Comparison of ENCODE assay signal across 30 cellular contexts in the genomic region with DNA sequence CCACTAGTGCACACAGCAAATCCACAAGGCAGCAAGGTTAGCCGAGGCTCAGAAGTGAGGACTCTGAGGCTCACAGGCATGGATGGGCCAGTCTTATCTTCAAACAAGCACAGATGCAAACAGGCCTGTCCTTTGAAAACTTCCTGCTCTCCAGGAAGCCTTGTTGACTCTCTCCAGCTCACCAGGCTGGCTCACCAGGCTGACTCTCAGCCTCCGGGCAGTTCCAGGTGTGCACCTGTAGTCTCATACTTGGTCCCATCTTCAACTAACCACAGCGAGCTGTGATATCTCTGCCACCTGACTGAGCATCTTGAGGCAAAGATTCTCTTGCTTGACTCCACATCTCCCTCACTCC.
DNase-seq lines count a peak whose midpoint lies in the region; ATAC-seq and TF ChIP-seq lines count a peak whose summit lies in the region.
"Had no signal": no experiment of that assay in that cellular context is flagged by ENCODE, and none has a peak within 500 bp of the region (broad histone marks: within the 10 kb centered on the region; RNA-seq: fewer than 3 reads in every experiment).

No MANE protein-coding gene starts in this region.

- peaks cover 10% of the 10 kb centered on the region for H3K4me1 Mint-ChIP-seq in type B pancreatic cell (ENCODE audit: unreplicated experiment)

- H3K4me1 ChIP-seq in hepatocyte (ENCODE audit: insufficient read depth): peaks cover 6% of the 10 kb centered on the region
- H3K4me1 ChIP-seq: lower lobe of right lung, pancreas, uterus had no signal

- H3K79me2 ChIP-seq in hepatocyte: no peaks in the 10 kb centered on the region

- peak; percentile 36 for DNase-seq in activated effector memory CD4-positive, alpha-beta T cell treated with anti-CD3 and anti-CD28 coated beads, Interleukin-2, amount 50 U/mL, for 16 hours
- DNase-seq in activated effector memory CD4-positive, alpha-beta T cell treated with Interleukin-2 at 50 U/mL for 16 hours: no peak
- DNase-seq in NCI-H510A (lab: John Stamatoyannopoulos, UW): peak; percentile 21
- DNase-seq in hepatocyte (ENCODE audit: low spot score): peak; percentile 37
- DNase-seq in type B pancreatic cell (ENCODE audit: extremely low spot score, unreplicated experiment): peak; percentile 47
- DNase-seq in NCI-H1048 (lab: John Stamatoyannopoulos, UW): no peak
- DNase-seq: activated T-cell treated with anti-CD3 and anti-CD28 coated beads, Interleukin-2, amount 50 U/mL, for 24 hours; CD4-positive, CD25-positive, alpha-beta regulatory T cell; central memory CD4-positive, alpha-beta T cell; EL; esophagus squamous epithelium; foreskin melanocyte; H7; heart right ventricle; lower lobe of right lung; NCI-H1694; NCI-H446 treated with DMSO at 0.1 percent for 48 hours; nephron progenitor cell; OCI-M1; pancreas; stimulated activated CD4-positive, alpha-beta T cell treated with anti-CD3 and anti-CD28 coated beads, Interleukin-1b, Interleukin-23, amount 100 ng/mL, for 48 hours; stimulated activated naive CD8-positive, alpha-beta T cell treated with anti-CD3 and anti-CD28 coated beads, Interleukin-15, Interleukin-2, amounts not matched to agents 100 U/mL and 50 U/mL, for 24 hours; uterus had no signal

- ATAC-seq in GM21717 (IDR thresholded peaks at IDR 0.05; ENCODE audit: unreplicated experiment) (no peak), HG02970 (IDR thresholded peaks at IDR 0.05; ENCODE audit: low FRiP score, unreplicated experiment) (no peak)
- ATAC-seq: lower lobe of right lung, pancreas had no signal

- no peak overlapping the region for H3K27ac ChIP-seq in hepatocyte
- H3K27ac ChIP-seq: esophagus squamous epithelium, heart right ventricle, KMS-11, lower lobe of right lung, pancreas, SK-N-MC, thoracic aorta, uterus had no signal

- no peaks in the 10 kb centered on the region for H3K36me3 ChIP-seq in hepatocyte (replicated peaks; ENCODE audit: insufficient read depth, low read depth)
- H3K36me3 ChIP-seq: esophagus squamous epithelium, heart right ventricle, lower lobe of right lung, pancreas, thoracic aorta, uterus had no signal

- no peaks in the 10 kb centered on the region for H3K36me3 Mint-ChIP-seq in type B pancreatic cell
- H3K36me3 Mint-ChIP-seq: CD4-positive, CD25-positive, alpha-beta regulatory T cell had no signal

- H3K9me2 ChIP-seq in hepatocyte (replicated peaks; ENCODE audit: insufficient read depth): no peaks in the 10 kb centered on the region

- no peaks in the 10 kb centered on the region for H3K9me3 ChIP-seq in hepatocyte (ENCODE audit: low read depth)
- H3K9me3 ChIP-seq: esophagus squamous epithelium, lower lobe of right lung, pancreas, thoracic aorta, uterus had no signal

- no peak overlapping the region for H3K4me2 ChIP-seq in hepatocyte
- H3K4me2 ChIP-seq: KMS-11 had no signal

- H3K4me3 Mint-ChIP-seq in type B pancreatic cell: no peak overlapping the region
- H3K4me3 Mint-ChIP-seq: activated T-cell treated with anti-CD3 and anti-CD28 coated beads, Interleukin-2, amount 50 U/mL, for 24 hours; CD4-positive, CD25-positive, alpha-beta regulatory T cell; dendritic cell treated with granulocyte-macrophage colony-stimulating factor and Interleukin-4, amounts not matched to agents 40 ng/mL and 50 ng/mL, for 4 days; nephron progenitor cell; T-helper 1 cell treated with Interleukin-12 subunit alpha and Interleukin-12 subunit beta and Interleukin-4 antibody, amounts not matched to agents 30 μg/mL and 1 μg/mL, for 36 hours had no signal

- H3K9me3 Mint-ChIP-seq in type B pancreatic cell: no peaks in the 10 kb centered on the region
- H3K9me3 Mint-ChIP-seq: activated T-cell treated with anti-CD3 and anti-CD28 coated beads, Interleukin-2, amount 50 U/mL, for 24 hours; dendritic cell treated with granulocyte-macrophage colony-stimulating factor and Interleukin-4, amounts not matched to agents 40 ng/mL and 50 ng/mL, for 4 days; nephron progenitor cell; T-helper 1 cell treated with Interleukin-12 subunit alpha and Interleukin-12 subunit beta and Interleukin-4 antibody, amounts not matched to agents 30 μg/mL and 1 μg/mL, for 36 hours had no signal

- no peak overlapping the region for H3K27ac Mint-ChIP-seq in type B pancreatic cell
- H3K27ac Mint-ChIP-seq: activated T-cell treated with anti-CD3 and anti-CD28 coated beads, Interleukin-2, amount 50 U/mL, for 24 hours; dendritic cell treated with granulocyte-macrophage colony-stimulating factor and Interleukin-4, amounts not matched to agents 40 ng/mL and 50 ng/mL, for 4 days; nephron progenitor cell; T-helper 1 cell treated with Interleukin-12 subunit alpha and Interleukin-12 subunit beta and Interleukin-4 antibody, amounts not matched to agents 30 μg/mL and 1 μg/mL, for 36 hours had no signal

- TF ChIP-seq CTCF in hepatocyte (IDR thresholded peaks at IDR 0.05; ENCODE audit: poor library complexity) (no peak), type B pancreatic cell (conservative IDR thresholded peaks at IDR 0.05) (no peak)

- WGBS in hepatocyte (ENCODE audit: low lambda C conversion rate, missing lambda C conversion rate): 61% methylated on average over 3 of the region's 3 CpGs

- H3K27me3 Mint-ChIP-seq in type B pancreatic cell: peaks cover 5% of the 10 kb centered on the region

- H3K27me3 ChIP-seq in hepatocyte: no peaks in the 10 kb centered on the region
- H3K27me3 ChIP-seq: heart right ventricle, pancreas, uterus had no signal

- H4K20me1 ChIP-seq in hepatocyte (ENCODE audit: insufficient read depth, poor library complexity, severe bottlenecking): no peaks in the 10 kb centered on the region

- no peak overlapping the region for H2AFZ ChIP-seq in hepatocyte

- H3K4me3 ChIP-seq in hepatocyte: no peak overlapping the region
- H3K4me3 ChIP-seq: esophagus squamous epithelium, heart right ventricle, lower lobe of right lung, pancreas, SK-N-MC, thoracic aorta, uterus had no signal

Comparison
In these comparisons a context has a peak if more than half of its experiments do, and no peak if none do; other contexts are left out.
1. DNase-seq: peak in activated effector memory CD4-positive, alpha-beta T cell treated with anti-CD3 and anti-CD28 coated beads, Interleukin-2, amount 50 U/mL, for 16 hours (single experiment), NCI-H510A (single experiment), hepatocyte (single experiment) and type B pancreatic cell (single experiment); none in activated effector memory CD4-positive, alpha-beta T cell treated with Interleukin-2 at 50 U/mL for 16 hours (single experiment) and NCI-H1048 (single experiment).